ENCODE assay signal across 26 cellular contexts in the genomic region with DNA sequence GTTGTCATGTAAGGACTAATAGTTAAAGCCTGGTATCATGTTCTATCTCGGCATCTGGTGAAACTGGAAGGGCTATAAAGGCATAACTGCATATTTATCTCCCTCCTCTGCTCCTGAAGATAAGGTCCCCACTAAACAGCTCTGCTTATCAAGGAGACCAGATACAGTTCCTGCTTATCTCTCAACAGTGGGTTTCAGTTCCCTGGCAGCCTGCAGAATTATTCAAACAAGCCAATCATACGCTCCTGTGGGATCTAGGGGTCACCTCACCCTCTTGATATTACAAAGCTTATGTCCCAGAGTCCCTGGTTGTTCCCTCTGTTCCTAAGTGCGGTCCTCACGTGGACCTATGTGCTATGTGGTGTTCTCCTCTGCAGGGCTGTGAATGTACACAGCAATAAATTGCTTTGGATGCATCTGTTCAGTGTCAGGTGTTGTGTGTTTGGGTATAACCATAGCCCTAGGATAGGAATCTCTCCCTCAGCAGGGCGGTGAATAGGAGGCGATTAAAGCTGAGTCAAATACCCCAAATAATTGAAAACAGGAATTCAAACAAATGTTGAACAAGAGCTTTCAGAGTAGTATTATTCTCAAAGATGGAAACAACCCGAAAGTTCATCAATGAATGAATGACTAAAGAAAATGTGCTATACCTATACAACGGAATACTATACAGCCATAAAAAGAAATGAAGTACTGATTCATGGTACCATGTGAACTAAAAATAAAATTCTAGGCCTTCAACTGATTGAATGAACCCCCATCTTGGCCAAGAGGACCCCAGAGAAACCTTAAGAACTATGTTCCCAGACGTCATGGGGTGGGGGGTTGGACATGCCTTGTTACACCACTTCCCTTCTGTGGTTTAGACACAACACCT. TPM values are rescaled to one million over a fixed set of nuclear protein-coding genes. Genes with fewer than 3 reads are reported as not detected.
DNase-seq lines count a peak whose midpoint lies in the region; ATAC-seq and TF ChIP-seq lines count a peak whose summit lies in the region.
"Had no signal": no experiment of that assay in that cellular context is flagged by ENCODE, and none has a peak within 500 bp of the region (broad histone marks: within the 10 kb centered on the region; RNA-seq: fewer than 3 reads in every experiment).

No MANE protein-coding gene starts in this region.

- no peak overlapping the region for H3K27ac ChIP-seq in heart left ventricle
- H3K27ac ChIP-seq: skin epidermis had no signal

- peaks cover 6 to 19% of the 10 kb centered on the region in 2 donors for H3K27me3 Mint-ChIP-seq in natural killer cell treated with Interleukin-12 subunit alpha and Interleukin-12 subunit beta and Interleukin-15 and Interleukin-18, amount 100 ng/mL, for 72 hours

- DNase-seq in GF-D8 (lab: John Stamatoyannopoulos, UW) (peak; percentile 33), heart left ventricle (no peak), islet precursor cell (no peak), SKM-1 (lab: John Stamatoyannopoulos, UW; ENCODE audit: unreplicated experiment) (no peak)
- DNase-seq in natural killer cell treated with Interleukin-12 subunit alpha and Interleukin-12 subunit beta and Interleukin-15 and Interleukin-18, amount 100 ng/mL, for 72 hours (ENCODE audit: low spot score) = no peak
- DNase-seq in activated CD8-positive, alpha-beta memory T cell treated with anti-CD3 and anti-CD28 coated beads for 24 hours = no peak
- DNase-seq: activated B cell treated with CpG ODN at 0.5 μM for 24 hours; activated CD4-positive, alpha-beta memory T cell treated with anti-CD3 and anti-CD28 coated beads, Interleukin-2, amount 10 ng/mL, durations not matched to agents 7 days and 5 days; activated naive CD4-positive, alpha-beta T cell treated with anti-CD3 and anti-CD28 coated beads for 36 hours; activated T-cell treated with anti-CD3 and anti-CD28 coated beads, Interleukin-2, amount 50 U/mL, for 24 hours; effector memory CD8-positive, alpha-beta T cell; MM.1S; naive thymus-derived CD8-positive, alpha-beta T cell; NCI-H2029; posterior cingulate gyrus; RPMI8226; stimulated activated CD8-positive, alpha-beta memory T cell treated with anti-CD3 and anti-CD28 coated beads, Interleukin-4, amount 100 ng/mL, for 48 hours had no signal

- no peak for TF ChIP-seq CTCF in heart left ventricle (IDR thresholded peaks at IDR 0.05)

- no peaks in the 10 kb centered on the region for H3K4me1 Mint-ChIP-seq in natural killer cell treated with Interleukin-12 subunit alpha and Interleukin-12 subunit beta and Interleukin-15 and Interleukin-18, amount 100 ng/mL, for 72 hours (ENCODE audit: low read depth in 2 of 2)
- H3K4me1 Mint-ChIP-seq: activated B cell treated with CpG ODN at 0.5 μM for 24 hours; activated CD4-positive, alpha-beta memory T cell treated with anti-CD3 and anti-CD28 coated beads, Interleukin-2, amount 10 ng/mL, durations not matched to agents 7 days and 5 days; naive thymus-derived CD8-positive, alpha-beta T cell had no signal

- H3K4me3 ChIP-seq in heart left ventricle = no peak overlapping the region
- H3K4me3 ChIP-seq: skin epidermis had no signal

- H3K9me3 ChIP-seq in heart left ventricle = no peaks in the 10 kb centered on the region

- H3K36me3 ChIP-seq in heart left ventricle = no peaks in the 10 kb centered on the region

- intact Hi-C loops in heart left ventricle (cut with DNase I) = no loop called here

- no peak overlapping the region for H3K4me3 Mint-ChIP-seq in natural killer cell treated with Interleukin-12 subunit alpha and Interleukin-12 subunit beta and Interleukin-15 and Interleukin-18, amount 100 ng/mL, for 72 hours
- H3K4me3 Mint-ChIP-seq: activated B cell treated with CpG ODN at 0.5 μM for 24 hours; activated CD4-positive, alpha-beta memory T cell treated with anti-CD3 and anti-CD28 coated beads, Interleukin-2, amount 10 ng/mL, durations not matched to agents 7 days and 5 days; activated naive CD4-positive, alpha-beta T cell treated with anti-CD3 and anti-CD28 coated beads for 36 hours; activated T-cell treated with anti-CD3 and anti-CD28 coated beads, Interleukin-2, amount 50 U/mL, for 24 hours; effector memory CD8-positive, alpha-beta T cell; naive thymus-derived CD8-positive, alpha-beta T cell had no signal

- TF ChIP-seq POLR2A in heart left ventricle (IDR thresholded peaks at IDR 0.05) = no peak

- no peaks in the 10 kb centered on the region for H3K36me3 Mint-ChIP-seq in natural killer cell treated with Interleukin-12 subunit alpha and Interleukin-12 subunit beta and Interleukin-15 and Interleukin-18, amount 100 ng/mL, for 72 hours
- H3K36me3 Mint-ChIP-seq: naive thymus-derived CD8-positive, alpha-beta T cell had no signal

- H3K27ac Mint-ChIP-seq in natural killer cell treated with Interleukin-12 subunit alpha and Interleukin-12 subunit beta and Interleukin-15 and Interleukin-18, amount 100 ng/mL, for 72 hours = no peak overlapping the region
- H3K27ac Mint-ChIP-seq: activated B cell treated with CpG ODN at 0.5 μM for 24 hours; activated CD4-positive, alpha-beta memory T cell treated with anti-CD3 and anti-CD28 coated beads, Interleukin-2, amount 10 ng/mL, durations not matched to agents 7 days and 5 days; activated naive CD4-positive, alpha-beta T cell treated with anti-CD3 and anti-CD28 coated beads for 36 hours; activated T-cell treated with anti-CD3 and anti-CD28 coated beads, Interleukin-2, amount 50 U/mL, for 24 hours; effector memory CD8-positive, alpha-beta T cell; naive thymus-derived CD8-positive, alpha-beta T cell had no signal

- WGBS in heart left ventricle, 4 donors = 46 to 53% (median 51%) methylated on average over 9 of the region's 9 CpGs

- no peaks in the 10 kb centered on the region for H3K9me3 Mint-ChIP-seq in natural killer cell treated with Interleukin-12 subunit alpha and Interleukin-12 subunit beta and Interleukin-15 and Interleukin-18, amount 100 ng/mL, for 72 hours
- H3K9me3 Mint-ChIP-seq: activated B cell treated with CpG ODN at 0.5 μM for 24 hours; activated CD4-positive, alpha-beta memory T cell treated with anti-CD3 and anti-CD28 coated beads, Interleukin-2, amount 10 ng/mL, durations not matched to agents 7 days and 5 days; activated naive CD4-positive, alpha-beta T cell treated with anti-CD3 and anti-CD28 coated beads for 36 hours; activated T-cell treated with anti-CD3 and anti-CD28 coated beads, Interleukin-2, amount 50 U/mL, for 24 hours; effector memory CD8-positive, alpha-beta T cell; naive thymus-derived CD8-positive, alpha-beta T cell had no signal

- peaks cover 0 to 4% (median 0%) of the 10 kb centered on the region in 12 donors for H3K4me1 ChIP-seq in heart left ventricle

- no peaks in the 10 kb centered on the region for H3K27me3 ChIP-seq in heart left ventricle

- ATAC-seq in SK-N-SH treated with all-trans-retinoic acid at 6 μM for 48 hours (no peak), heart left ventricle (peak in 3 of 4 donors; percentile 26 to 73 (median 64)), GM19328 (IDR thresholded peaks at IDR 0.05; ENCODE audit: unreplicated experiment) (no peak)
- peak; percentile 43 to 68 for ATAC-seq in natural killer cell treated with Interleukin-12 subunit alpha and Interleukin-12 subunit beta and Interleukin-15 and Interleukin-18, amount 100 ng/mL, for 72 hours
- ATAC-seq: effector memory CD8-positive, alpha-beta T cell; naive thymus-derived CD8-positive, alpha-beta T cell had no signal

TF ChIP-seq in SK-N-SH treated with all-trans-retinoic acid at 6 μM for 48 hours, 23 proteins besides CTCF, POLR2A, EP300 and RAD21:
- TF ChIP-seq SNAI2 (CRISPR knock-in tag; IDR thresholded peaks at IDR 0.05) (no peak), TCF4 (CRISPR knock-in tag; IDR thresholded peaks at IDR 0.05; ENCODE audit: borderline replicate concordance) (peak; percentile 61; the same call in 1 of the 2 replicates)

RNA-seq across cellular contexts. Expression of gene OOSP4A, which starts 3.1 kb away (rescaled TPM):
- total RNA-seq in heart left ventricle = not detected
- polyA plus RNA-seq in heart left ventricle = not detected
- total RNA-seq in natural killer cell treated with Interleukin-12 subunit alpha and Interleukin-12 subunit beta and Interleukin-15 and Interleukin-18, amount 100 ng/mL, for 72 hours = not detected
- total RNA-seq: activated B cell treated with CpG ODN at 0.5 μM for 24 hours; activated CD4-positive, alpha-beta memory T cell treated with anti-CD3 and anti-CD28 coated beads, Interleukin-2, amount 10 ng/mL, durations not matched to agents 7 days and 5 days; activated naive CD4-positive, alpha-beta T cell treated with anti-CD3 and anti-CD28 coated beads for 36 hours; cerebellum; fibroblast of lung; lung microvascular endothelial cell; naive thymus-derived CD8-positive, alpha-beta T cell; NCI-H460; temporal lobe had no signal
- polyA plus RNA-seq: AG04450; fibroblast of lung; naive thymus-derived CD8-positive, alpha-beta T cell had no signal

RNA-seq across cellular contexts. Expression of gene OOSP1, which starts 22.5 kb away (rescaled TPM):
- under 1 TPM in 1 of 9 donors, not detected in 8; 0.38 TPM for total RNA-seq in heart left ventricle
- polyA plus RNA-seq in heart left ventricle = not detected
- not detected for total RNA-seq in natural killer cell treated with Interleukin-12 subunit alpha and Interleukin-12 subunit beta and Interleukin-15 and Interleukin-18, amount 100 ng/mL, for 72 hours
- total RNA-seq: activated B cell treated with CpG ODN at 0.5 μM for 24 hours; activated CD4-positive, alpha-beta memory T cell treated with anti-CD3 and anti-CD28 coated beads, Interleukin-2, amount 10 ng/mL, durations not matched to agents 7 days and 5 days; activated naive CD4-positive, alpha-beta T cell treated with anti-CD3 and anti-CD28 coated beads for 36 hours; cerebellum; fibroblast of lung; lung microvascular endothelial cell; naive thymus-derived CD8-positive, alpha-beta T cell; NCI-H460 had no signal
- polyA plus RNA-seq: AG04450; fibroblast of lung; naive thymus-derived CD8-positive, alpha-beta T cell had no signal

RNA-seq across cellular contexts. Expression of gene OOSP4B, which starts 56.2 kb away (rescaled TPM):
- not detected for total RNA-seq in heart left ventricle
- not detected for polyA plus RNA-seq in heart left ventricle
- total RNA-seq in natural killer cell treated with Interleukin-12 subunit alpha and Interleukin-12 subunit beta and Interleukin-15 and Interleukin-18, amount 100 ng/mL, for 72 hours = not detected
- total RNA-seq: activated B cell treated with CpG ODN at 0.5 μM for 24 hours; activated CD4-positive, alpha-beta memory T cell treated with anti-CD3 and anti-CD28 coated beads, Interleukin-2, amount 10 ng/mL, durations not matched to agents 7 days and 5 days; activated naive CD4-positive, alpha-beta T cell treated with anti-CD3 and anti-CD28 coated beads for 36 hours; cerebellum; fibroblast of lung; lung microvascular endothelial cell; naive thymus-derived CD8-positive, alpha-beta T cell; NCI-H460; temporal lobe had no signal
- polyA plus RNA-seq: AG04450; fibroblast of lung; naive thymus-derived CD8-positive, alpha-beta T cell had no signal

Comparison
In these comparisons a context has a peak if more than half of its experiments do, and no peak if none do; other contexts are left out.
1. ATAC-seq: peak in heart left ventricle (3 of 4) and natural killer cell treated with Interleukin-12 subunit alpha and Interleukin-12 subunit beta and Interleukin-15 and Interleukin-18, amount 100 ng/mL, for 72 hours (2 of 2); none in SK-N-SH treated with all-trans-retinoic acid at 6 μM for 48 hours (single experiment) and GM19328 (single experiment).